In genomic region chr5:44664711-44665100, GRCh38 we compare ENCODE assay signal across 1 cellular context.
TF ChIP-seq lines count a peak whose summit lies in the region.

No MANE protein-coding gene starts in this region.

TF ChIP-seq in HCT116, 20 proteins besides CTCF, POLR2A, EP300 and RAD21 (continued from another document):
- TF ChIP-seq CBX3 (IDR thresholded peaks at IDR 0.05; ENCODE audit: low read depth) (no peak), MAX (IDR thresholded peaks at IDR 0.05) (no peak), ELF1 (IDR thresholded peaks at IDR 0.05; ENCODE audit: borderline replicate concordance, low read depth) (no peak), YY1 (IDR thresholded peaks at IDR 0.05; ENCODE audit: extremely low read depth, insufficient replicate concordance, low read depth, low read length) (no peak), EZH2phosphoT487 (IDR thresholded peaks at IDR 0.05; ENCODE audit: borderline replicate concordance) (no peak), EGR1 (IDR thresholded peaks at IDR 0.05; ENCODE audit: low read depth) (no peak), FOSL1 (IDR thresholded peaks at IDR 0.05; ENCODE audit: low read depth) (no peak), POLR2AphosphoS5 (IDR thresholded peaks at IDR 0.05; ENCODE audit: low read depth, low read length) (no peak), CEBPB (IDR thresholded peaks at IDR 0.05; ENCODE audit: low read depth) (no peak)
- TF ChIP-seq, protein P1, sequence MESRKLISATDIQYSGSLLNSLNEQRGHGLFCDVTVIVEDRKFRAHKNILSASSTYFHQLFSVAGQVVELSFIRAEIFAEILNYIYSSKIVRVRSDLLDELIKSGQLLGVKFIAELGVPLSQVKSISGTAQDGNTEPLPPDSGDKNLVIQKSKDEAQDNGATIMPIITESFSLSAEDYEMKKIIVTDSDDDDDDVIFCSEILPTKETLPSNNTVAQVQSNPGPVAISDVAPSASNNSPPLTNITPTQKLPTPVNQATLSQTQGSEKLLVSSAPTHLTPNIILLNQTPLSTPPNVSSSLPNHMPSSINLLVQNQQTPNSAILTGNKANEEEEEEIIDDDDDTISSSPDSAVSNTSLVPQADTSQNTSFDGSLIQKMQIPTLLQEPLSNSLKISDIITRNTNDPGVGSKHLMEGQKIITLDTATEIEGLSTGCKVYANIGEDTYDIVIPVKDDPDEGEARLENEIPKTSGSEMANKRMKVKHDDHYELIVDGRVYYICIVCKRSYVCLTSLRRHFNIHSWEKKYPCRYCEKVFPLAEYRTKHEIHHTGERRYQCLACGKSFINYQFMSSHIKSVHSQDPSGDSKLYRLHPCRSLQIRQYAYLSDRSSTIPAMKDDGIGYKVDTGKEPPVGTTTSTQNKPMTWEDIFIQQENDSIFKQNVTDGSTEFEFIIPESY (IDR thresholded peaks at IDR 0.05; ENCODE audit: extremely low read depth, insufficient replicate concordance, low read length): no peak
